Comparison of ENCODE assay signal across 21 cellular contexts in the genomic region with DNA sequence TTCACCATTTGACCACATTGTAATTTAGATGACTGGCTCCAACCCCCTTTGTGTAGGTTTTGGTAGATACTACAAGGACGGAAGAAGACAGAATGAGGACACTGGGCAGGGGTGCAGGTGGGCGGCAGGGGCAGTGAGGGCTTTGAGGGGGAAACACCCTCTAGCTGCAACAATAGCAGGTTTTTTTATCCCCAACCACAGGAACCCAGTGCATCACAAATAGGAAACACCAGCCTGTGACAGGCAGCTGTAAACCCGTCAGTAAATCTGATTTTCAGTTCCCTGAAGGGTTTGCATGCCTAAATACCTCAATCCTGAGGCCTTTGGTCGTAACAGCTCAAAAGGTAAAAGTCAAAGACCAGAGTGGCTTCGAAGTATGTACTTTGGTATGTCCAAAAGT. TPM values are rescaled to one million over a fixed set of nuclear protein-coding genes. Genes with fewer than 3 reads are reported as not detected.
DNase-seq lines count a peak whose midpoint lies in the region; ATAC-seq, FAIRE-seq and TF ChIP-seq lines count a peak whose summit lies in the region.
"Had no signal": no experiment of that assay in that cellular context is flagged by ENCODE, and none has a peak within 500 bp of the region (broad histone marks: within the 10 kb centered on the region; RNA-seq: fewer than 3 reads in every experiment).

No MANE protein-coding gene starts in this region.

- peak overlapping the region; percentile 18 for H3K4me3 Mint-ChIP-seq in neural crest cell
- H3K4me3 Mint-ChIP-seq: T-helper 1 cell treated with Interleukin-12 subunit alpha and Interleukin-12 subunit beta and Interleukin-4 antibody, amounts not matched to agents 30 μg/mL and 1 μg/mL, for 36 hours had no signal

- no peak overlapping the region; the same call in 1 of the 2 replicates for H3K4me3 ChIP-seq in Karpas-422 (ENCODE audit: low read length)
- no peak overlapping the region for H3K4me3 ChIP-seq in hepatocyte
- H3K4me3 ChIP-seq: breast epithelium, HAP-1, prostate gland had no signal

- H3K9ac ChIP-seq in Karpas-422 (ENCODE audit: low read length), result peak overlapping the region; percentile 17; the same call in 1 of the 2 replicates

- no peak overlapping the region for H3K27ac Mint-ChIP-seq in neural crest cell (ENCODE audit: unreplicated experiment)
- H3K27ac Mint-ChIP-seq: T-helper 1 cell treated with Interleukin-12 subunit alpha and Interleukin-12 subunit beta and Interleukin-4 antibody, amounts not matched to agents 30 μg/mL and 1 μg/mL, for 36 hours had no signal

- peaks cover 3% of the 10 kb centered on the region; the same call in 1 of the 2 replicates for H3K36me3 ChIP-seq in Karpas-422 (ENCODE audit: insufficient read depth, low read length)
- H3K36me3 ChIP-seq in hepatocyte (replicated peaks; ENCODE audit: insufficient read depth, low read depth), result no peaks in the 10 kb centered on the region
- H3K36me3 ChIP-seq: prostate gland had no signal

- H3K4me2 ChIP-seq in Karpas-422 (ENCODE audit: low read depth, low read length, poor library complexity, severe bottlenecking) (peak overlapping the region; percentile 21), hepatocyte (no peak overlapping the region)

- H3K27ac ChIP-seq in Karpas-422 (ENCODE audit: low read length), result peak overlapping the region; percentile 32
- no peak overlapping the region for H3K27ac ChIP-seq in hepatocyte
- H3K27ac ChIP-seq: breast epithelium, prostate gland had no signal

- no peak for TF ChIP-seq CTCF in neural crest cell (conservative IDR thresholded peaks at IDR 0.05)
- no peak for TF ChIP-seq CTCF in hepatocyte (IDR thresholded peaks at IDR 0.05; ENCODE audit: poor library complexity)

- WGBS in hepatocyte (ENCODE audit: low lambda C conversion rate, missing lambda C conversion rate), result 84% methylated on average over 5 of the region's 5 CpGs

- H3K9me3 ChIP-seq in Karpas-422 (ENCODE audit: low read length) (no peaks in the 10 kb centered on the region), hepatocyte (ENCODE audit: low read depth) (no peaks in the 10 kb centered on the region)
- H3K9me3 ChIP-seq: breast epithelium, HAP-1, prostate gland had no signal

- H3K27me3 ChIP-seq in Karpas-422 (ENCODE audit: low read length) (no peaks in the 10 kb centered on the region), hepatocyte (no peaks in the 10 kb centered on the region)
- H3K27me3 ChIP-seq: breast epithelium had no signal

- DNase-seq in GM18507 (ENCODE audit: extremely low spot score, insufficient read length, low read depth) (no peak), Karpas-422 (no peak), neural crest cell (ENCODE audit: low read depth, low spot score) (no peak), H4 (ENCODE audit: low spot score) (no peak), hepatocyte (ENCODE audit: low spot score) (no peak)
- DNase-seq: activated naive CD4-positive, alpha-beta T cell treated with anti-CD3 and anti-CD28 coated beads, Interleukin-2, amount 50 U/mL, for 16 hours; CD4-positive, CD25-positive, alpha-beta regulatory T cell; DMS79; effector memory CD4-positive, alpha-beta T cell; hippocampal formation; left colon; NCI-H2081 treated with DMSO at 0.1 percent for 48 hours; NCI-H526; RPMI8226 had no signal

- H3K79me2 ChIP-seq in Karpas-422 (ENCODE audit: low read length) (peaks cover 82% of the 10 kb centered on the region), hepatocyte (peaks cover 60% of the 10 kb centered on the region)

- H3K4me1 ChIP-seq in Karpas-422 (ENCODE audit: low read length) (peaks cover 77% of the 10 kb centered on the region), hepatocyte (ENCODE audit: insufficient read depth) (peaks cover 7% of the 10 kb centered on the region)

- H3K9me2 ChIP-seq in Karpas-422 (replicated peaks; ENCODE audit: insufficient read depth, low read length) (no peaks in the 10 kb centered on the region), hepatocyte (replicated peaks; ENCODE audit: insufficient read depth) (no peaks in the 10 kb centered on the region)

- ATAC-seq in GM21825 (IDR thresholded peaks at IDR 0.05; ENCODE audit: unreplicated experiment) (peak; percentile 32), GM21447 (IDR thresholded peaks at IDR 0.05; ENCODE audit: unreplicated experiment) (no peak), HG03045 (IDR thresholded peaks at IDR 0.05; ENCODE audit: unreplicated experiment) (no peak)
- ATAC-seq: left colon had no signal

- peaks cover 8% of the 10 kb centered on the region for H3K4me1 Mint-ChIP-seq in neural crest cell

- no peaks in the 10 kb centered on the region for H4K20me1 ChIP-seq in Karpas-422 (ENCODE audit: insufficient read depth, low read depth, low read length)
- H4K20me1 ChIP-seq in hepatocyte (ENCODE audit: insufficient read depth, poor library complexity, severe bottlenecking), result no peaks in the 10 kb centered on the region

- no peaks in the 10 kb centered on the region for H3K36me3 Mint-ChIP-seq in neural crest cell (ENCODE audit: low read depth)

- no peaks in the 10 kb centered on the region for H3K9me3 Mint-ChIP-seq in neural crest cell
- H3K9me3 Mint-ChIP-seq: CD4-positive, CD25-positive, alpha-beta regulatory T cell; T-helper 1 cell treated with Interleukin-12 subunit alpha and Interleukin-12 subunit beta and Interleukin-4 antibody, amounts not matched to agents 30 μg/mL and 1 μg/mL, for 36 hours had no signal

- H2AFZ ChIP-seq in Karpas-422 (ENCODE audit: low read length), result no peak overlapping the region
- no peak overlapping the region for H2AFZ ChIP-seq in hepatocyte

- peaks cover 2% of the 10 kb centered on the region for H3K27me3 Mint-ChIP-seq in neural crest cell (ENCODE audit: low read depth)
- H3K27me3 Mint-ChIP-seq: CD4-positive, CD25-positive, alpha-beta regulatory T cell had no signal

- peak; percentile 83 for FAIRE-seq in GM18507 (lab: Jason Lieb, UNC)

RNA-seq across cellular contexts. Expression of a gene that starts 4.5 kb away (rescaled TPM):
- 13.8 and 15.1 TPM in 2 replicates for total RNA-seq in Karpas-422 (2014; rRNA removed; shearing (Covaris generic); ENCODE audit: low replicate concordance)
- total RNA-seq in neural crest cell, result 13.5 and 13.6 TPM in 2 replicates
- total RNA-seq in H4 (2014; rRNA removed; shearing (Covaris generic)), result 7.5 and 15.3 TPM in 2 replicates
- total RNA-seq in hepatocyte, result 3.4 and 7.3 TPM in 2 replicates
- 25.6 and 32.4 TPM in 2 replicates for polyA plus RNA-seq in hepatocyte
